Comparison of ENCODE assay signal across 14 cellular contexts in genomic region chr11:113705871-113706654, GRCh38. TPM values are rescaled to one million over a fixed set of nuclear protein-coding genes. Genes with fewer than 3 reads are reported as not detected.
DNase-seq lines count a peak whose midpoint lies in the region; ATAC-seq and TF ChIP-seq lines count a peak whose summit lies in the region.
"Had no signal": no experiment of that assay in that cellular context is flagged by ENCODE, and none has a peak within 500 bp of the region (broad histone marks: within the 10 kb centered on the region; RNA-seq: fewer than 3 reads in every experiment).

Gene TMPRSS5 (minus strand): TSS chr11:113706308. CDS start chr11:113706224, 84 bp downstream.

- peak; percentile 49 for DNase-seq in DMS153 (lab: John Stamatoyannopoulos, UW)
- peak; percentile 45 for DNase-seq in RPMI7951 (ENCODE audit: low read depth)
- DNase-seq in posterior cingulate gyrus, result peak; percentile 74 to 97 (median 84)
- no peak for DNase-seq in NCI-H446 treated with DMSO at 0.1 percent for 48 hours (lab: John Stamatoyannopoulos, UW)
- DNase-seq in dermis blood vessel endothelial cell, result no peak
- no peak for DNase-seq in aorta
- DNase-seq: activated CD4-positive, alpha-beta T cell treated with anti-CD3 and anti-CD28 coated beads, Interleukin-2, amount 50 U/mL, for 1 hour; CD4-positive, CD25-positive, alpha-beta regulatory T cell; immature natural killer cell; NCI-H510A; stimulated activated CD4-positive, alpha-beta T cell treated with anti-CD3 and anti-CD28 coated beads, Interleukin-1b, Interleukin-23, amount 100 ng/mL, for 48 hours; stimulated activated CD8-positive, alpha-beta memory T cell treated with anti-CD3 and anti-CD28 coated beads, Interleukin-4, amount 100 ng/mL, for 48 hours; upper lobe of right lung had no signal

- no peaks in the 10 kb centered on the region for H3K4me1 ChIP-seq in gastroesophageal sphincter
- no peaks in the 10 kb centered on the region for H3K4me1 ChIP-seq in aorta (ENCODE audit: control insufficient read depth in 1 of 2, insufficient read depth in 2 of 2, low read length in 2 of 2)
- H3K4me1 ChIP-seq: upper lobe of right lung had no signal

- H3K27ac ChIP-seq in gastroesophageal sphincter (peak within 1 kb of the TSS in 1 of 4 donors; percentile 37), aorta (ENCODE audit: low read depth in 1 of 2, low read length in 2 of 2) (no peak within 1 kb of the TSS)
- H3K27ac ChIP-seq: upper lobe of right lung had no signal

- no peak for TF ChIP-seq POLR2A in gastroesophageal sphincter (IDR thresholded peaks at IDR 0.05)

- WGBS in gastroesophageal sphincter (ENCODE audit: low coverage in 1 of 2), 2 donors, result 80 to 90% methylated on average over 1 to 2 of the region's 7 CpGs
- 87 to 89% methylated on average over 7 of the region's 7 CpGs for WGBS in aorta, 2 donors

- intact Hi-C loops in posterior cingulate gyrus (cut with DNase I), result no loop called here
- intact Hi-C loops in aorta (cut with DNase I), result no loop called here

- no peak for TF ChIP-seq EP300 in gastroesophageal sphincter (IDR thresholded peaks at IDR 0.05)

- H3K36me3 ChIP-seq in gastroesophageal sphincter (peaks cover 0 to 13% of the 10 kb centered on the region in 2 donors), aorta (ENCODE audit: control insufficient read depth in 1 of 2, insufficient read depth in 2 of 2, low read length in 1 of 2) (peaks cover 2 to 6% of the 10 kb centered on the region in 2 donors)
- H3K36me3 ChIP-seq: upper lobe of right lung had no signal

- H3K4me3 ChIP-seq in gastroesophageal sphincter (no peak within 1 kb of the TSS), aorta (ENCODE audit: low read length in 2 of 2) (no peak within 1 kb of the TSS)
- H3K4me3 ChIP-seq: upper lobe of right lung had no signal

- TF ChIP-seq CTCF in gastroesophageal sphincter (IDR thresholded peaks at IDR 0.05), result no peak

- H3K27me3 ChIP-seq in gastroesophageal sphincter (no peaks in the 10 kb centered on the region), aorta (ENCODE audit: control insufficient read depth in 1 of 2, insufficient read depth in 2 of 2, low read length in 1 of 2) (no peaks in the 10 kb centered on the region)
- H3K27me3 ChIP-seq: upper lobe of right lung had no signal

- H3K9me3 ChIP-seq in gastroesophageal sphincter, result peaks cover 0 to 29% (median 0%) of the 10 kb centered on the region in 3 donors
- H3K9me3 ChIP-seq in aorta (ENCODE audit: control insufficient read depth, low read length), result peaks cover 5% of the 10 kb centered on the region

- ATAC-seq in gastroesophageal sphincter (peak; percentile 51), aorta (ENCODE audit: low FRiP score) (no peak)
- ATAC-seq: upper lobe of right lung had no signal

RNA-seq across cellular contexts. Expression of gene TMPRSS5, which starts in this region (rescaled TPM):
- total RNA-seq in RPMI7951 (2014; rRNA removed; shearing (Covaris generic)), result 0.12 TPM in 1 of 2 replicates, not detected in the other
- total RNA-seq in gastroesophageal sphincter, result under 1 TPM in 3 of 4 donors, not detected in 1; 0.40 to 0.85 (median 0.47) TPM
- 0.14 and 0.17 TPM in 2 replicates for total RNA-seq in dermis blood vessel endothelial cell
- 1 to 10 TPM; 1.8 to 2.2 TPM for total RNA-seq in aorta
- polyA plus RNA-seq in aorta, result 1 to 10 TPM in 1 of 2 donors, not detected in 1; 2.0 TPM
- polyA plus RNA-seq: immature natural killer cell had no signal

Comparison
In these comparisons a context has a peak if more than half of its experiments do, and no peak if none do; other contexts are left out.
1. Peak in DNase-seq in RPMI7951; RNA of the gene not detected or under 1 TPM.
2. Peak in ATAC-seq in gastroesophageal sphincter; RNA of the gene not detected or under 1 TPM.
3. DNase-seq: peak in DMS153 (single experiment) and posterior cingulate gyrus (10 of 10); none in NCI-H446 treated with DMSO at 0.1 percent for 48 hours (single experiment), dermis blood vessel endothelial cell (single experiment) and aorta (0 of 2).